In the genomic region with DNA sequence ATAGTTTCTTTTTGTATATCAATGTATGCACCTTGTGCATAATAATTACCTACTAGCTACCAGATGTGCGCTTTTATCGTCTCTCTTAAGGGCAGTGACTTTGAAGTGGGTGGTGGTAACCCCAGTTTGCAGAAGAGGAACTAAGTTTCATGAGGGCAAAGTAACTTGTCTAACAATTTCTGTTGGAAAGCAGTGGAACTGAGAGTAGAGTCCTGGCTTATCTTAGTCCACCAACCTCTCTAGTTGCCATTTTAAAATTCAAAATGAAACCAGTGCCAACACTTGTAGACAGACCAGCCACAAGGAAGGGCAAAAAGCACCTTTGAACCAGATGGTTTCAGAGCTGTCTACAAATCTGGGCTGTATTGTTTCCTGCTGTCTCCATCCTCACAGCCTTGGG, we compare ENCODE assay signal across 17 cellular contexts. TPM values are rescaled to one million over a fixed set of nuclear protein-coding genes. Genes with fewer than 3 reads are reported as not detected.
DNase-seq lines count a peak whose midpoint lies in the region; ATAC-seq, FAIRE-seq and TF ChIP-seq lines count a peak whose summit lies in the region.
"Had no signal": no experiment of that assay in that cellular context is flagged by ENCODE, and none has a peak within 500 bp of the region (broad histone marks: within the 10 kb centered on the region; RNA-seq: fewer than 3 reads in every experiment).

No MANE protein-coding gene starts in this region.

- BruUV-seq in GM12878 (replicated peaks; lab: Mats Ljungman, UMichigan), result no TSS peak

- H3K27me3 ChIP-seq in GM12878 (replicated peaks in 1 of 2; ENCODE audit: control insufficient read depth in 2 of 2, insufficient read depth in 2 of 2, low read length in 1 of 2), result no peaks in the 10 kb centered on the region

- intact Hi-C loops in GM12878 (cut with micrococcal nuclease; ENCODE audit: unreplicated experiment), result loop anchor here (5.0 to 10.0 kb wide), 3 partner anchors 190 to 403 kb away; no protein-coding TSS in a partner anchor

- TF ChIP-seq RAD21 in GM12878 (IDR thresholded peaks at IDR 0.05; ENCODE audit: insufficient read depth, low read depth, low read length), result no peak

- no peaks in the 10 kb centered on the region; the same call in 2 of the 3 replicates for H3K9me3 ChIP-seq in GM12878 (replicated peaks; ENCODE audit: control insufficient read depth, insufficient read depth, low read length)

- ATAC-seq in GM18511 (IDR thresholded peaks at IDR 0.05; ENCODE audit: unreplicated experiment) (peak; percentile 51), GM21390 (IDR thresholded peaks at IDR 0.05; ENCODE audit: unreplicated experiment) (peak; percentile 38), GM12878 (peak; percentile 68), HG03571 (IDR thresholded peaks at IDR 0.05; ENCODE audit: unreplicated experiment) (no peak), HG03139 (IDR thresholded peaks at IDR 0.05; ENCODE audit: unreplicated experiment) (no peak)

- peak overlapping the region; percentile 58 for H3K4me2 ChIP-seq in GM12878 (ENCODE audit: control insufficient read depth, insufficient read depth)

- POLR2A ChIA-PET in GM12878 (lab: Charles Lee), result interaction anchor here (0.5 to 2.0 kb wide), 3 partner anchors 61 to 286 kb away, joined by 3 to 4 read pairs (median 4); no protein-coding TSS in a partner anchor

- H2AFZ ChIP-seq in GM12878 (ENCODE audit: control insufficient read depth, low read depth, low read length), result no peak overlapping the region

- H4K20me1 ChIP-seq in GM12878 (ENCODE audit: control insufficient read depth, insufficient read depth), result no peaks in the 10 kb centered on the region

- H3K36me3 ChIP-seq in GM12878 (ENCODE audit: control insufficient read depth in 2 of 2, insufficient read depth in 2 of 2, low read length in 1 of 2), result no peaks in the 10 kb centered on the region

- no peak overlapping the region for H3K4me3 ChIP-seq in Jurkat, Clone E6-1 (ENCODE audit: low read length)
- no peak overlapping the region for H3K4me3 ChIP-seq in GM12878

- no peak overlapping the region for H3K9ac ChIP-seq in GM12878 (ENCODE audit: control insufficient read depth, insufficient read depth, low read length)

- TF ChIP-seq POLR2A in GM12878 (IDR thresholded peaks at IDR 0.05; ENCODE audit: low read depth, low read length), result no peak

- TF ChIP-seq CTCF in GM12878 (IDR thresholded peaks at IDR 0.05 in 2 of 3, conservative IDR thresholded peaks at IDR 0.05 in 1 of 3; ENCODE audit: control insufficient read depth in 2 of 3, extremely low read depth in 1 of 3, insufficient read depth in 1 of 3, low read depth in 3 of 3, low read length in 3 of 3), result no peak

- H3K4me1 ChIP-seq in GM12878 (ENCODE audit: control insufficient read depth, insufficient read depth, low read length), result peaks cover 33% of the 10 kb centered on the region

- WGBS in GM12878 (ENCODE audit: insufficient coverage, insufficient replicate concordance, low lambda C conversion rate, missing lambda C conversion rate), result 3% methylated on average over 2 of the region's 2 CpGs

- RAD21 ChIA-PET in GM12878 (lab: Charles Lee; ENCODE audit: unreplicated experiment), result interaction anchor here (0.8 to 3.1 kb wide), 13 partner anchors 9 to 307 kb away, joined by 3 to 50 read pairs (median 5); partner anchors contain the start of gene SMNDC1

- H3K27ac ChIP-seq in GM12878 (ENCODE audit: control insufficient read depth, insufficient read depth), result peak overlapping the region; percentile 44

- SMC1A ChIA-PET in GM12878 (lab: Charles Lee; ENCODE audit: uncharacterized antibody, unreplicated experiment), result interaction anchor here (0.7 to 6.9 kb wide), 20 partner anchors 10 to 1525 kb away, joined by 3 to 98 read pairs (median 4); no protein-coding TSS in a partner anchor

- 0 out of 4 replicates have a peak, but pooled peaks of 1 of the 2 experiments have one; percentile 45 for TF ChIP-seq EP300 in GM12878 (IDR thresholded peaks at IDR 0.05; ENCODE audit: borderline replicate concordance in 1 of 2, control insufficient read depth in 1 of 2, low read depth in 2 of 2, low read length in 2 of 2)

- CTCF ChIA-PET in GM12878 (lab: Yijun Ruan, JAX), result interaction anchor here (0.5 to 8.0 kb wide), 16 partner anchors 26 to 305 kb away, joined by 3 to 141 read pairs (median 5); no protein-coding TSS in a partner anchor

- H3K79me2 ChIP-seq in GM12878 (ENCODE audit: control insufficient read depth, insufficient read depth, low read length), result no peaks in the 10 kb centered on the region

- peak; percentile 80 for DNase-seq in Jurkat, Clone E6-1 (ENCODE audit: low read depth, low spot score)
- peak; percentile 70 for DNase-seq in GM12878 (ENCODE audit: low read depth, low spot score)
- DNase-seq in inferior parietal cortex (ENCODE audit: extremely low spot score), result no peak
- no peak for DNase-seq in NCI-H128 (lab: John Stamatoyannopoulos, UW; ENCODE audit: unreplicated experiment)
- DNase-seq: activated B cell treated with CpG ODN at 0.5 μM for 24 hours; activated CD8-positive, alpha-beta memory T cell treated with anti-CD3 and anti-CD28 coated beads, Interleukin-2, amount 50 U/mL, for 48 hours; central memory CD4-positive, alpha-beta T cell; DMS53; foreskin melanocyte; NCI-H2029; NCI-H774; stimulated activated CD4-positive, alpha-beta T cell treated with anti-CD3 and anti-CD28 coated beads, Interleukin-4, amount 100 ng/mL, for 24 hours had no signal

- in situ Hi-C loops in GM12878 (cut with MboI), result loop anchor here (25.0 kb wide), 1 partner anchor 1525 kb away; no protein-coding TSS in a partner anchor

- FAIRE-seq in GM12878 (lab: Jason Lieb, UNC), result no peak
- FAIRE-seq: urothelium cell line had no signal

TF ChIP-seq in GM12878, 131 proteins besides CTCF, POLR2A, EP300 and RAD21 (continues in another document):
- TF ChIP-seq ZNF217 (IDR thresholded peaks at IDR 0.05) (no peak), SMC3 (IDR thresholded peaks at IDR 0.05; ENCODE audit: borderline replicate concordance, low read length) (no peak), RUNX3 (IDR thresholded peaks at IDR 0.05; ENCODE audit: low read length) (peak; percentile 51), MTA2 (IDR thresholded peaks at IDR 0.05; ENCODE audit: low read depth) (peak; percentile 59; the same call in 1 of the 2 replicates), TARDBP (IDR thresholded peaks at IDR 0.05; ENCODE audit: borderline replicate concordance) (no peak), SPI1 (IDR thresholded peaks at IDR 0.05; ENCODE audit: borderline replicate concordance, insufficient read depth, low read depth, low read length) (0 out of 2 replicates have a peak, but pooled peaks have one; percentile 12), ATF7 (IDR thresholded peaks at IDR 0.05; ENCODE audit: low read depth) (0 out of 2 replicates have a peak, but pooled peaks have one; percentile 22)

RNA-seq across cellular contexts. Expression of gene RBM20, which starts 32.1 kb away (rescaled TPM):
- not detected for polyA plus RNA-seq in Jurkat, Clone E6-1 (2012; ENCODE audit: insufficient read depth, insufficient read length)
- 0.88 and 0.96 TPM in 2 replicates for total RNA-seq in GM12878 (2013; cell fraction: nucleolus; rRNA removed)
- total RNA-seq in GM12878 (2014; rRNA removed) (0.05 and 0.17 TPM in 2 replicates), GM12878 (2014; rRNA removed; fragmentation: Illumina TruSeq; extraction: Trizol) (0.13 and 0.28 TPM in 2 replicates), GM12878 (2021) (0.13 and 0.26 TPM in 2 replicates)
- 0.17 TPM for polyA plus RNA-seq in GM12878 (2011; ENCODE audit: low read depth)
- polyA plus RNA-seq in GM12878 (2011; rRNA removed) (0.09 and 0.16 TPM in 2 replicates), GM12878 (2014; fragmentation: Illumina TruSeq; extraction: Trizol) (0.22 and 0.24 TPM in 2 replicates), GM12878 (2014; fragmentation: Nextera tagmentation; extraction: Ambion mirVana) (under 1 TPM; 0.04 to 0.05 TPM), GM12878 (2014; rRNA removed) (0.09 and 0.20 TPM in 2 replicates), GM12878 (2016; fragmentation: Nextera tagmentation; extraction: Ambion mirVana) (under 1 TPM; 0.05 to 0.12 TPM)
- polyA plus RNA-seq in GM12878 (2011; cell fraction: cytosol; rRNA removed), result 0.09 and 0.17 TPM in 2 replicates
- polyA plus RNA-seq in GM12878 (2011; cell fraction: nucleus; rRNA removed), result 0.63 and 1.0 TPM in 2 replicates
- 0.25 and 0.53 TPM in 2 replicates for polyA plus RNA-seq in GM12878 (2012)
- polyA minus RNA-seq in GM12878 (2011; rRNA and poly(A)+ RNA removed), result 0.05 and 0.07 TPM in 2 replicates
- polyA minus RNA-seq in GM12878 (2011; cell fraction: cytosol; rRNA and poly(A)+ RNA removed), result not detected in 2 replicates
- 0.10 and 0.36 TPM in 2 replicates for polyA minus RNA-seq in GM12878 (2011; cell fraction: nucleus; rRNA and poly(A)+ RNA removed)

RNA-seq across cellular contexts. Expression of gene SMC3, which starts 44.6 kb away (rescaled TPM):
- 38.8 TPM for polyA plus RNA-seq in Jurkat, Clone E6-1 (2012; ENCODE audit: insufficient read depth, insufficient read length)
- 32.8 and 35.4 TPM in 2 replicates for total RNA-seq in GM12878 (2013; cell fraction: nucleolus; rRNA removed)
- 33.0 and 41.9 TPM in 2 replicates for total RNA-seq in GM12878 (2014; rRNA removed)
- 82.0 and 83.4 TPM in 2 replicates for total RNA-seq in GM12878 (2014; rRNA removed; fragmentation: Illumina TruSeq; extraction: Trizol)
- total RNA-seq in GM12878 (2021), result 53.7 TPM in 2 replicates
- 21.8 TPM for polyA plus RNA-seq in GM12878 (2011; ENCODE audit: low read depth)
- polyA plus RNA-seq in GM12878 (2011; rRNA removed), result 30.4 and 47.0 TPM in 2 replicates
- polyA plus RNA-seq in GM12878 (2011; cell fraction: cytosol; rRNA removed), result 7.8 and 9.9 TPM in 2 replicates
- polyA plus RNA-seq in GM12878 (2011; cell fraction: nucleus; rRNA removed), result 12.6 and 21.0 TPM in 2 replicates
- polyA plus RNA-seq in GM12878 (2012), result 30.3 and 38.5 TPM in 2 replicates
- polyA plus RNA-seq in GM12878 (2014; fragmentation: Illumina TruSeq; extraction: Trizol), result 81.0 and 96.8 TPM in 2 replicates
- 10 to 100 TPM; 31.0 to 43.0 TPM for polyA plus RNA-seq in GM12878 (2014; fragmentation: Nextera tagmentation; extraction: Ambion mirVana)
- 30.6 and 37.7 TPM in 2 replicates for polyA plus RNA-seq in GM12878 (2014; rRNA removed)
- polyA plus RNA-seq in GM12878 (2016; fragmentation: Nextera tagmentation; extraction: Ambion mirVana), result 100 to 1,000 TPM; 120 to 123 TPM
- 8.8 and 14.3 TPM in 2 replicates for polyA minus RNA-seq in GM12878 (2011; rRNA and poly(A)+ RNA removed)
- polyA minus RNA-seq in GM12878 (2011; cell fraction: cytosol; rRNA and poly(A)+ RNA removed), result 7.8 and 12.1 TPM in 2 replicates
- polyA minus RNA-seq in GM12878 (2011; cell fraction: nucleus; rRNA and poly(A)+ RNA removed), result 5.2 and 8.7 TPM in 2 replicates

Comparison
In these comparisons a context has a peak if more than half of its experiments do, and no peak if none do; other contexts are left out.
1. ATAC-seq: peak in GM18511 (single experiment), GM21390 (single experiment) and GM12878 (single experiment); none in HG03571 (single experiment) and HG03139 (single experiment).
2. DNase-seq: peak in Jurkat, Clone E6-1 (single experiment) and GM12878 (single experiment); none in inferior parietal cortex (single experiment) and NCI-H128 (single experiment).